1 cellular context compared by ENCODE assay signal in the genomic region with DNA sequence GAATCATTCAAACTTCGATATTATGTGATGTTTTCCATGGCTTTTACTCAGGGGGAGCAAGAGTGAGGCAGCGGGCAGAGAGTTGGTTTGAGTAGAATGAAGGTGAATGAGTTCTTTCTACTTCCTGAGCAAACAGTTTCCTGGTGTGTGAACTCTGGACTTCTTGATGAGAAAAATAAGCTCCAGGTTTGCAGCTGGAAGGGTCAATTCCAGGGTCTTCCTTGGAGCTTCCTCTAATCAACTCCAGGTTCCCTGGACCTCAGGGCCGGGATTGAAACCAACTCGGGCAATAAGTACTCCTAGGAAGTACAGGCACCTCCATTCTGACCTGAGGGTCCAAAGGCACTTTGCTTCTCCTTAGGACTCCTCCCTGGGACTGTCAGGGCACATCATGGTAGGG.
A peak's percentile ranks its signal among the peaks of the same experiment; 100 is the strongest.
TF ChIP-seq lines count a peak whose summit lies in the region.

No MANE protein-coding gene starts in this region.

TF ChIP-seq in HepG2, 621 proteins besides CTCF, POLR2A, EP300 and RAD21 (continued from another document):
- TF ChIP-seq, protein P1, sequence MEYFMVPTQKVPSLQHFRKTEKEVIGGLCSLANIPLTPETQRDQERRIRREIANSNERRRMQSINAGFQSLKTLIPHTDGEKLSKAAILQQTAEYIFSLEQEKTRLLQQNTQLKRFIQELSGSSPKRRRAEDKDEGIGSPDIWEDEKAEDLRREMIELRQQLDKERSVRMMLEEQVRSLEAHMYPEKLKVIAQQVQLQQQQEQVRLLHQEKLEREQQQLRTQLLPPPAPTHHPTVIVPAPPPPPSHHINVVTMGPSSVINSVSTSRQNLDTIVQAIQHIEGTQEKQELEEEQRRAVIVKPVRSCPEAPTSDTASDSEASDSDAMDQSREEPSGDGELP (IDR thresholded peaks at IDR 0.05; ENCODE audit: borderline replicate concordance, low read depth), result peak; percentile 30; the same call in 1 of the 2 replicates
- TF ChIP-seq ZNF772 (CRISPR knock-in tag; IDR thresholded peaks at IDR 0.05), result no peak
- TF ChIP-seq RXRB (CRISPR knock-in tag; IDR thresholded peaks at IDR 0.05; ENCODE audit: borderline replicate concordance), result peak; percentile 14; the same call in 1 of the 2 replicates
- TF ChIP-seq, protein P2, sequence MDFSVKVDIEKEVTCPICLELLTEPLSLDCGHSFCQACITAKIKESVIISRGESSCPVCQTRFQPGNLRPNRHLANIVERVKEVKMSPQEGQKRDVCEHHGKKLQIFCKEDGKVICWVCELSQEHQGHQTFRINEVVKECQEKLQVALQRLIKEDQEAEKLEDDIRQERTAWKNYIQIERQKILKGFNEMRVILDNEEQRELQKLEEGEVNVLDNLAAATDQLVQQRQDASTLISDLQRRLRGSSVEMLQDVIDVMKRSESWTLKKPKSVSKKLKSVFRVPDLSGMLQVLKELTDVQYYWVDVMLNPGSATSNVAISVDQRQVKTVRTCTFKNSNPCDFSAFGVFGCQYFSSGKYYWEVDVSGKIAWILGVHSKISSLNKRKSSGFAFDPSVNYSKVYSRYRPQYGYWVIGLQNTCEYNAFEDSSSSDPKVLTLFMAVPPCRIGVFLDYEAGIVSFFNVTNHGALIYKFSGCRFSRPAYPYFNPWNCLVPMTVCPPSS (IDR thresholded peaks at IDR 0.05), result no peak
- peak; percentile 71 for TF ChIP-seq BCL6 (CRISPR knock-in tag; IDR thresholded peaks at IDR 0.05)
- TF ChIP-seq, protein P3, sequence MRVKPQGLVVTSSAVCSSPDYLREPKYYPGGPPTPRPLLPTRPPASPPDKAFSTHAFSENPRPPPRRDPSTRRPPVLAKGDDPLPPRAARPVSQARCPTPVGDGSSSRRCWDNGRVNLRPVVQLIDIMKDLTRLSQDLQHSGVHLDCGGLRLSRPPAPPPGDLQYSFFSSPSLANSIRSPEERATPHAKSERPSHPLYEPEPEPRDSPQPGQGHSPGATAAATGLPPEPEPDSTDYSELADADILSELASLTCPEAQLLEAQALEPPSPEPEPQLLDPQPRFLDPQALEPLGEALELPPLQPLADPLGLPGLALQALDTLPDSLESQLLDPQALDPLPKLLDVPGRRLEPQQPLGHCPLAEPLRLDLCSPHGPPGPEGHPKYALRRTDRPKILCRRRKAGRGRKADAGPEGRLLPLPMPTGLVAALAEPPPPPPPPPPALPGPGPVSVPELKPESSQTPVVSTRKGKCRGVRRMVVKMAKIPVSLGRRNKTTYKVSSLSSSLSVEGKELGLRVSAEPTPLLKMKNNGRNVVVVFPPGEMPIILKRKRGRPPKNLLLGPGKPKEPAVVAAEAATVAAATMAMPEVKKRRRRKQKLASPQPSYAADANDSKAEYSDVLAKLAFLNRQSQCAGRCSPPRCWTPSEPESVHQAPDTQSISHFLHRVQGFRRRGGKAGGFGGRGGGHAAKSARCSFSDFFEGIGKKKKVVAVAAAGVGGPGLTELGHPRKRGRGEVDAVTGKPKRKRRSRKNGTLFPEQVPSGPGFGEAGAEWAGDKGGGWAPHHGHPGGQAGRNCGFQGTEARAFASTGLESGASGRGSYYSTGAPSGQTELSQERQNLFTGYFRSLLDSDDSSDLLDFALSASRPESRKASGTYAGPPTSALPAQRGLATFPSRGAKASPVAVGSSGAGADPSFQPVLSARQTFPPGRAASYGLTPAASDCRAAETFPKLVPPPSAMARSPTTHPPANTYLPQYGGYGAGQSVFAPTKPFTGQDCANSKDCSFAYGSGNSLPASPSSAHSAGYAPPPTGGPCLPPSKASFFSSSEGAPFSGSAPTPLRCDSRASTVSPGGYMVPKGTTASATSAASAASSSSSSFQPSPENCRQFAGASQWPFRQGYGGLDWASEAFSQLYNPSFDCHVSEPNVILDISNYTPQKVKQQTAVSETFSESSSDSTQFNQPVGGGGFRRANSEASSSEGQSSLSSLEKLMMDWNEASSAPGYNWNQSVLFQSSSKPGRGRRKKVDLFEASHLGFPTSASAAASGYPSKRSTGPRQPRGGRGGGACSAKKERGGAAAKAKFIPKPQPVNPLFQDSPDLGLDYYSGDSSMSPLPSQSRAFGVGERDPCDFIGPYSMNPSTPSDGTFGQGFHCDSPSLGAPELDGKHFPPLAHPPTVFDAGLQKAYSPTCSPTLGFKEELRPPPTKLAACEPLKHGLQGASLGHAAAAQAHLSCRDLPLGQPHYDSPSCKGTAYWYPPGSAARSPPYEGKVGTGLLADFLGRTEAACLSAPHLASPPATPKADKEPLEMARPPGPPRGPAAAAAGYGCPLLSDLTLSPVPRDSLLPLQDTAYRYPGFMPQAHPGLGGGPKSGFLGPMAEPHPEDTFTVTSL (CRISPR knock-in tag; IDR thresholded peaks at IDR 0.05; ENCODE audit: borderline replicate concordance), result peak; percentile 68; the same call in 1 of the 2 replicates
- no peak for TF ChIP-seq MED13 (CRISPR knock-in tag; IDR thresholded peaks at IDR 0.05)
- no peak for TF ChIP-seq ZFP41 (CRISPR knock-in tag; IDR thresholded peaks at IDR 0.05; ENCODE audit: borderline replicate concordance)
- TF ChIP-seq ASH2L (IDR thresholded peaks at IDR 0.05; ENCODE audit: insufficient read length, low read depth, low read length), result peak; percentile 0
- no peak for TF ChIP-seq TOE1 (CRISPR knock-in tag; IDR thresholded peaks at IDR 0.05)
- TF ChIP-seq MTA3 (CRISPR knock-in tag; IDR thresholded peaks at IDR 0.05), result no peak
- TF ChIP-seq PRDM15 (CRISPR knock-in tag; IDR thresholded peaks at IDR 0.05), result peak; percentile 75; the same call in 1 of the 2 replicates
- no peak for TF ChIP-seq PRMT3 (CRISPR knock-in tag; IDR thresholded peaks at IDR 0.05; ENCODE audit: borderline replicate concordance, low read depth)
- no peak for TF ChIP-seq PHF8 (CRISPR knock-in tag; IDR thresholded peaks at IDR 0.05)
- TF ChIP-seq POLR2AphosphoS2 (IDR thresholded peaks at IDR 0.05; ENCODE audit: low read depth, low read length), result no peak
- TF ChIP-seq RARA (CRISPR knock-in tag; IDR thresholded peaks at IDR 0.05), result peak; percentile 62
TF ChIP-seq in HepG2: peak in this region for 14.
